24 cellular contexts compared by ENCODE assay signal in the genomic region with DNA sequence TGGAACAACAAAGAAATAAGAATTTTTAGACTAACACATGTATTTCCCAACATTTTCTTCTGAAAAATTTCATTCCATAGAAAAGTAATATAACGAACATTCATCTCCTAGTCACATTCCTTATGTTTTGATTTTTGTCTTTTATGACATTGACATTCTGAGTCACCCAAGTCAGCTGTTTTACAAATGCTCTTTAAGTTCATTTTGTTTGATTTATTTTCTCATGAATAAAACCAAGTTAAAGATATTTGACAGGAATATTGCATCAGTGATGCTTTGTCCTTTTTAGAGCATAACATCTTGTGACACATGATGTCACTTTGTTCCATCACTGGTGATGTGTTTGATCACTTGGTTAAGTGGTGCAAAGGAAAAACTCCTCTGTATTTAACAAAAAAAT. TPM values are rescaled to one million over a fixed set of nuclear protein-coding genes. Genes with fewer than 3 reads are reported as not detected.
A peak's percentile ranks its signal among the peaks of the same experiment; 100 is the strongest.
DNase-seq lines count a peak whose midpoint lies in the region; TF ChIP-seq lines count a peak whose summit lies in the region.
"Had no signal": no experiment of that assay in that cellular context is flagged by ENCODE, and none has a peak within 500 bp of the region (broad histone marks: within the 10 kb centered on the region; RNA-seq: fewer than 3 reads in every experiment).

No MANE protein-coding gene starts in this region.

- no peaks in the 10 kb centered on the region for H3K9me3 ChIP-seq in BE2C
- H3K9me3 ChIP-seq: upper lobe of left lung had no signal

- no peak overlapping the region for H3K4me3 ChIP-seq in BE2C (ENCODE audit: low read depth, low read length)
- H3K4me3 ChIP-seq: upper lobe of left lung had no signal

- DNase-seq in DMS53 (lab: John Stamatoyannopoulos, UW) (peak; percentile 22), DMS53 treated with DMSO at 0.1 percent for 48 hours (lab: John Stamatoyannopoulos, UW; ENCODE audit: unreplicated experiment) (no peak), RKO (ENCODE audit: low spot score) (peak; percentile 52), fibroblast of peridontal ligament (ENCODE audit: extremely low read depth) (peak; percentile 27), renal cortical epithelial cell (ENCODE audit: low read depth) (peak; percentile 2), SW480 (ENCODE audit: low spot score) (no peak), BE2C (no peak), NCI-H82 treated with DMSO at 0.1 percent for 48 hours (lab: John Stamatoyannopoulos, UW; ENCODE audit: unreplicated experiment) (no peak)
- DNase-seq: 8988T; activated naive CD4-positive, alpha-beta T cell treated with anti-CD3 and anti-CD28 coated beads, Interleukin-2, amount 50 U/mL, for 16 hours; amygdala; cortex of kidney; mammary epithelial cell; MV-4-11; NCI-H1694; NCI-H526 treated with DMSO at 0.1 percent for 48 hours; small intestine; stimulated activated CD4-positive, alpha-beta T cell treated with anti-CD3 and anti-CD28 coated beads, Interleukin-1b, Interleukin-23, amount 100 ng/mL, for 48 hours; substantia nigra; T-helper 9 cell had no signal

- H3K4me1 ChIP-seq in BE2C, result peaks cover 4% of the 10 kb centered on the region; the same call in 1 of the 2 replicates
- H3K4me1 ChIP-seq: upper lobe of left lung had no signal

- H3K27me3 ChIP-seq in BE2C, result no peaks in the 10 kb centered on the region
- H3K27me3 ChIP-seq: upper lobe of left lung had no signal

- TF ChIP-seq CTCF in BE2C (IDR thresholded peaks at IDR 0.05; ENCODE audit: low read depth, low read length), result no peak

- H3K36me3 ChIP-seq in BE2C, result peaks cover 8% of the 10 kb centered on the region; the same call in 1 of the 2 replicates
- H3K36me3 ChIP-seq: upper lobe of left lung had no signal

RNA-seq across cellular contexts. Expression of a gene that starts 48.4 kb away (rescaled TPM):
- total RNA-seq in renal cortical epithelial cell, result 0.15 and 0.17 TPM in 2 replicates
- 32.7 TPM for polyA plus RNA-seq in BE2C (2012; ENCODE audit: insufficient read depth, insufficient read length, low read depth)
- total RNA-seq: activated T-helper 1 cell treated with anti-CD3 and anti-CD28 coated beads, Interleukin-12 subunit alpha, Interleukin-12 subunit beta, Interleukin-2, Interleukin-4 antibody, amounts not matched to agents 30 ng/mL and 10 ng/mL and 1 ng/mL, durations not matched to agents 14 hours and 24 hours and 36 hours; B cell; HT1080 had no signal
- polyA plus RNA-seq: mammary epithelial cell had no signal

Comparison
In these comparisons a context has a peak if more than half of its experiments do, and no peak if none do; other contexts are left out.
1. DNase-seq: peak in DMS53 (single experiment), RKO (single experiment), fibroblast of peridontal ligament (single experiment) and renal cortical epithelial cell (single experiment); none in DMS53 treated with DMSO at 0.1 percent for 48 hours (single experiment), SW480 (single experiment), BE2C (single experiment) and NCI-H82 treated with DMSO at 0.1 percent for 48 hours (single experiment).